Comparison of ENCODE assay signal across 8 cellular contexts in the genomic region with DNA sequence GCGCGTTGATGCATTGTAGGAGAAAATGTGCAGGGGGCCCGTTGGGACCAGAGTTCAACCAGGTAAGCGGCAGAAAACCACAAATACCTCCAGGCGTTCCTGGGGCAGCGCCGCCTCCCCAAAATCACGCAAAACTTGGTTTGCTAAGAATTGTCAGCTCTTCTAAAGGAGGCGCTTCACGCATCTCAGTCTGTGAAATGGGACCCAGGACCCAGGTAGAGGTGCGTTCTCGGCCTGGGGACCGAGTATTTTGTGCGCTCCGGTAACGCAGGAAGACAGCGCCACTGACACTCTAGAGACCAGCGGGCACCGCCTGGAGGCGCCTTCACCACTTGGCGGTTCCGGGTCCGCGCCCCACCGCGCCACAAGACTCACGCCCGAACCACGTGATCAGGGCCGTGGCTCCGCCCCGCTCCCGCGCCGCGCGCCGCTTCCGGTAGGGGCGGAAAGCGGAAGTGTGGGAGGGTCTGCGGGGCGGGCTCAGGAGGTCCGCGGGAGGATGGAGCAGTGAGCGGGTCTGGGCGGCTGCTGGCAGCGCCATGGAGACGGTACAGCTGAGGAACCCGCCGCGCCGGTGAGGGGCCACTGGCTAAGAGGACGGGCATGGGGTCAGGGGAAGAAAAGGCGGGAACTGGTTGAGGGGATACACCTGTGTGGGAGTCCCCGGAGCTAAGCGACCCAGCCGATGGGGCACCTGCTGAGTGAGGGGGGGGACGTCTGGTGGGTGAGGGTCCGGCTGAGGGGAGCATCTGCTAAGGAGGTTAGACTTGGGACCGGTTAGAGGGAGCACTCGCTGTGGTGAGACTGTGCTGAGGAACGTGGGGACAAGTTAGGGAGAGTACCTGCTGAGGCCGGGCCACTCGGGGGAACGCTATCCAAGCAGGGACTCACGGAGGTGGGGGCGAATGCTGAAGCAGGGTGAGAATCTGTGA. TPM values are rescaled to one million over a fixed set of nuclear protein-coding genes. Genes with fewer than 3 reads are reported as not detected.
DNase-seq lines count a peak whose midpoint lies in the region; ATAC-seq lines count a peak whose summit lies in the region.

A gene (plus strand): TSS at position 483 of the 932 bp plus-strand sequence. CDS start 57 bp downstream, at position 540.

- H3K27ac Mint-ChIP-seq in IgD-negative memory B cell = peak within 1 kb of the TSS; percentile 75 to 97 (median 93)

- H3K27ac ChIP-seq in epithelial cell of prostate = peak within 1 kb of the TSS; percentile 57

- H3K36me3 Mint-ChIP-seq in IgD-negative memory B cell = no peaks in the 10 kb centered on the region

- peaks cover 37 to 43% (median 42%) of the 10 kb centered on the region in 3 donors for H3K4me1 Mint-ChIP-seq in IgD-negative memory B cell

- no peaks in the 10 kb centered on the region for H3K27me3 Mint-ChIP-seq in IgD-negative memory B cell

- DNase-seq in DMS114 treated with DMSO at 0.1 percent for 48 hours (lab: John Stamatoyannopoulos, UW; ENCODE audit: unreplicated experiment) = peak; percentile 62
- DNase-seq in OCI-M1 (lab: John Stamatoyannopoulos, UW) = peak; percentile 98
- peak; percentile 92 for DNase-seq in activated T-cell treated with anti-CD3 and anti-CD28 coated beads for 4 hours
- peak; percentile 56 for DNase-seq in epithelial cell of prostate (ENCODE audit: low read depth, low spot score)
- DNase-seq in mucosa of gallbladder (ENCODE audit: low spot score) = peak; percentile 95
- peak; percentile 96 for DNase-seq in stimulated activated CD8-positive, alpha-beta memory T cell treated with anti-CD3 and anti-CD28 coated beads, Interleukin-4, amount 100 ng/mL, for 48 hours

- H3K4me3 Mint-ChIP-seq in IgD-negative memory B cell = peak within 1 kb of the TSS; percentile 88 to 98 (median 94)

- H3K9me3 Mint-ChIP-seq in IgD-negative memory B cell = no peaks in the 10 kb centered on the region

- ATAC-seq in GM21528 (IDR thresholded peaks at IDR 0.05; ENCODE audit: low FRiP score, unreplicated experiment) = peak; percentile 62

RNA-seq across cellular contexts. Expression of the gene that starts here (rescaled TPM):
- polyA plus RNA-seq in IgD-negative memory B cell = 131 TPM
- total RNA-seq in mucosa of gallbladder = 29.3 TPM

Comparison
In these comparisons a context has a peak if more than half of its experiments do, and no peak if none do; other contexts are left out.
1. Peak in every context shown above with its lines: DNase-seq, ATAC-seq and H3K27ac ChIP-seq.